In the genomic region with DNA sequence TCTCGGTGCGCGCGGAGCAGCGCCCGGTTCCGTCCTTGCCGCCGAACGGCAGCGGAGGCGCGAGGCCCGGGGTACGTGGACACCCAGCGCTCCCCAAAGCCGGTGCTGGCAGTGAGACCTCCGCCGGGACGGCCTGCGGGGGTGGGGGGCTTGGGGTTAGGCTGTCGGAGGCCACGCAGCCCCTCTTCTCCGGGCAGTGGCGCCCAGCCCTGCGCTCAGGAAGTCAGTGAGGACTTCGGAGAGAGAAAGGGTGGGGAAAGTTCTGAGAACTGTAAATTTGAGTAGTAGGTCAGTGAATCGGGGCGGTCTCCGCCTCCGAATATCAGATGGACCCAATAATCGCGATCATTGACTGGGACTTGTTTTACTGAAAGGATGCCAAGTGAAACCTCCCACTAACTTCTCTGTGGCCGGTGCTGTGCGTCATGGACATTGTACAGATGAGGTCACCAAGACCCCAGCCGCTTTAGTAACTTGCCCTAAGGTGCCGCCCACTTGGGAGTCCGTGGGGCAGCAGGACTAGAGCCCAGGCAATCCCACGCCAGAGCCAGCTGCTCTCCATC, we compare ENCODE assay signal across 1 cellular context.
TF ChIP-seq lines count a peak whose summit lies in the region.

No MANE protein-coding gene starts in this region.

TF ChIP-seq in HepG2, 621 proteins besides CTCF, POLR2A, EP300 and RAD21 (continued from another document and continues in another):
- TF ChIP-seq IRX3 (CRISPR knock-in tag; IDR thresholded peaks at IDR 0.05; ENCODE audit: borderline replicate concordance, low read depth) (0 out of 2 replicates have a peak, but pooled peaks have one; percentile 27), TBL1XR1 (IDR thresholded peaks at IDR 0.05; ENCODE audit: borderline replicate concordance, low read length, partially characterized antibody) (no peak), JUNB (CRISPR knock-in tag; IDR thresholded peaks at IDR 0.05; ENCODE audit: borderline replicate concordance) (no peak), KMT2A (CRISPR knock-in tag; IDR thresholded peaks at IDR 0.05) (peak; percentile 54), AGO1 (IDR thresholded peaks at IDR 0.05; ENCODE audit: low read depth, low read length, poor library complexity, severe bottlenecking) (no peak), KLF11 (CRISPR knock-in tag; IDR thresholded peaks at IDR 0.05) (no peak), ZNF772 (CRISPR knock-in tag; IDR thresholded peaks at IDR 0.05) (0 out of 2 replicates have a peak, but pooled peaks have one; percentile 62), ZKSCAN5 (CRISPR knock-in tag; IDR thresholded peaks at IDR 0.05) (no peak), TCF7L2 (IDR thresholded peaks at IDR 0.05; ENCODE audit: low read depth, low read length) (no peak), SNRNP70 (IDR thresholded peaks at IDR 0.05; ENCODE audit: low read depth, low read length) (no peak), ZKSCAN8 (CRISPR knock-in tag; IDR thresholded peaks at IDR 0.05; ENCODE audit: borderline replicate concordance) (no peak), ZNF782 (CRISPR knock-in tag; IDR thresholded peaks at IDR 0.05; ENCODE audit: borderline replicate concordance) (peak; percentile 45; the same call in 1 of the 2 replicates), SSRP1 (CRISPR knock-in tag; IDR thresholded peaks at IDR 0.05) (no peak), ZNF674 (CRISPR knock-in tag; IDR thresholded peaks at IDR 0.05; ENCODE audit: low read depth) (no peak), NFIC (IDR thresholded peaks at IDR 0.05; ENCODE audit: low read length) (no peak), BORCS8-MEF2B (CRISPR knock-in tag; IDR thresholded peaks at IDR 0.05) (0 out of 2 replicates have a peak, but pooled peaks have one; percentile 37), MIER3 (CRISPR knock-in tag; IDR thresholded peaks at IDR 0.05; ENCODE audit: borderline replicate concordance) (no peak), NFKBIZ (CRISPR knock-in tag; IDR thresholded peaks at IDR 0.05) (no peak), TCF12 (IDR thresholded peaks at IDR 0.05) (no peak), TCF12 (CRISPR knock-in tag; IDR thresholded peaks at IDR 0.05) (no peak), SMAD9 (CRISPR knock-in tag; IDR thresholded peaks at IDR 0.05) (no peak), SNAI1 (CRISPR knock-in tag; IDR thresholded peaks at IDR 0.05; ENCODE audit: borderline replicate concordance) (no peak), IKZF4 (CRISPR knock-in tag; IDR thresholded peaks at IDR 0.05; ENCODE audit: borderline replicate concordance, low read depth, not compliant biosample characterization) (peak; percentile 36), ZNF775 (CRISPR knock-in tag; IDR thresholded peaks at IDR 0.05; ENCODE audit: borderline replicate concordance) (no peak), NR2F1 (CRISPR knock-in tag; IDR thresholded peaks at IDR 0.05) (no peak), DR1 (CRISPR knock-in tag; IDR thresholded peaks at IDR 0.05) (no peak), HHEX (CRISPR knock-in tag; IDR thresholded peaks at IDR 0.05) (no peak), NFYB (CRISPR knock-in tag; IDR thresholded peaks at IDR 0.05) (no peak), ZNF816 (CRISPR knock-in tag; IDR thresholded peaks at IDR 0.05; ENCODE audit: borderline replicate concordance) (no peak), ZNF558 (CRISPR knock-in tag; IDR thresholded peaks at IDR 0.05; ENCODE audit: borderline replicate concordance) (no peak), TGIF2 (CRISPR knock-in tag; IDR thresholded peaks at IDR 0.05) (no peak), SIN3B (IDR thresholded peaks at IDR 0.05; ENCODE audit: low read length) (no peak), HDAC6 (IDR thresholded peaks at IDR 0.05; ENCODE audit: low read depth, low read length) (no peak), WIZ (CRISPR knock-in tag; IDR thresholded peaks at IDR 0.05) (no peak), HNRNPLL (IDR thresholded peaks at IDR 0.05; ENCODE audit: low read depth, low read length, poor library complexity, severe bottlenecking) (peak; percentile 17), ZSCAN12 (CRISPR knock-in tag; IDR thresholded peaks at IDR 0.05) (no peak), ZNF879 (CRISPR knock-in tag; IDR thresholded peaks at IDR 0.05) (no peak), FOXP1 (IDR thresholded peaks at IDR 0.05) (no peak), FOXP1 (CRISPR knock-in tag; IDR thresholded peaks at IDR 0.05) (no peak), SOX5 (CRISPR knock-in tag; IDR thresholded peaks at IDR 0.05; ENCODE audit: borderline replicate concordance) (no peak), PHF20 (CRISPR knock-in tag; IDR thresholded peaks at IDR 0.05) (peak; percentile 39; the same call in 1 of the 2 replicates), ZNF230 (CRISPR knock-in tag; IDR thresholded peaks at IDR 0.05) (peak; percentile 54; the same call in 1 of the 2 replicates), MEIS2 (CRISPR knock-in tag; IDR thresholded peaks at IDR 0.05) (no peak), ARNTL (CRISPR knock-in tag; IDR thresholded peaks at IDR 0.05) (no peak), THYN1 (CRISPR knock-in tag; IDR thresholded peaks at IDR 0.05; ENCODE audit: borderline replicate concordance, low read depth) (no peak), ZNF598 (CRISPR knock-in tag; IDR thresholded peaks at IDR 0.05; ENCODE audit: borderline replicate concordance) (peak; percentile 28; the same call in 1 of the 2 replicates), ZFYVE20 (CRISPR knock-in tag; IDR thresholded peaks at IDR 0.05; ENCODE audit: borderline replicate concordance, low read depth) (no peak), XRCC5 (optimal IDR thresholded peaks at IDR 0.05; ENCODE audit: low read length) (no peak), HNRNPK (IDR thresholded peaks at IDR 0.05; ENCODE audit: low read depth, low read length, poor library complexity, severe bottlenecking) (no peak), KDM6A (CRISPR knock-in tag; IDR thresholded peaks at IDR 0.05; ENCODE audit: low read depth) (no peak), SALL2 (CRISPR knock-in tag; IDR thresholded peaks at IDR 0.05) (no peak), MATR3 (CRISPR knock-in tag; IDR thresholded peaks at IDR 0.05) (no peak)
- TF ChIP-seq, protein P1, sequence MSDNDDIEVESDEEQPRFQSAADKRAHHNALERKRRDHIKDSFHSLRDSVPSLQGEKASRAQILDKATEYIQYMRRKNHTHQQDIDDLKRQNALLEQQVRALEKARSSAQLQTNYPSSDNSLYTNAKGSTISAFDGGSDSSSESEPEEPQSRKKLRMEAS (IDR thresholded peaks at IDR 0.05): no peak
- TF ChIP-seq, protein P2, sequence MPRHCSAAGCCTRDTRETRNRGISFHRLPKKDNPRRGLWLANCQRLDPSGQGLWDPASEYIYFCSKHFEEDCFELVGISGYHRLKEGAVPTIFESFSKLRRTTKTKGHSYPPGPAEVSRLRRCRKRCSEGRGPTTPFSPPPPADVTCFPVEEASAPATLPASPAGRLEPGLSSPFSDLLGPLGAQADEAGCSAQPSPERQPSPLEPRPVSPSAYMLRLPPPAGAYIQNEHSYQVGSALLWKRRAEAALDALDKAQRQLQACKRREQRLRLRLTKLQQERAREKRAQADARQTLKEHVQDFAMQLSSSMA (CRISPR knock-in tag; IDR thresholded peaks at IDR 0.05): no peak
- TF ChIP-seq, protein P3, sequence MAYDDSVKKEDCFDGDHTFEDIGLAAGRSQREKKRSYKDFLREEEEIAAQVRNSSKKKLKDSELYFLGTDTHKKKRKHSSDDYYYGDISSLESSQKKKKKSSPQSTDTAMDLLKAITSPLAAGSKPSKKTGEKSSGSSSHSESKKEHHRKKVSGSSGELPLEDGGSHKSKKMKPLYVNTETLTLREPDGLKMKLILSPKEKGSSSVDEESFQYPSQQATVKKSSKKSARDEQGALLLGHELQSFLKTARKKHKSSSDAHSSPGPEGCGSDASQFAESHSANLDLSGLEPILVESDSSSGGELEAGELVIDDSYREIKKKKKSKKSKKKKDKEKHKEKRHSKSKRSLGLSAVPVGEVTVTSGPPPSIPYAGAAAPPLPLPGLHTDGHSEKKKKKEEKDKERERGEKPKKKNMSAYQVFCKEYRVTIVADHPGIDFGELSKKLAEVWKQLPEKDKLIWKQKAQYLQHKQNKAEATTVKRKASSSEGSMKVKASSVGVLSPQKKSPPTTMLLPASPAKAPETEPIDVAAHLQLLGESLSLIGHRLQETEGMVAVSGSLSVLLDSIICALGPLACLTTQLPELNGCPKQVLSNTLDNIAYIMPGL (CRISPR knock-in tag; IDR thresholded peaks at IDR 0.05; ENCODE audit: borderline replicate concordance in 1 of 2, low read depth in 1 of 2): peak in 1 of 2 experiments; percentile 8; a peak in 1 of 4 replicates
- TF ChIP-seq, protein P4, sequence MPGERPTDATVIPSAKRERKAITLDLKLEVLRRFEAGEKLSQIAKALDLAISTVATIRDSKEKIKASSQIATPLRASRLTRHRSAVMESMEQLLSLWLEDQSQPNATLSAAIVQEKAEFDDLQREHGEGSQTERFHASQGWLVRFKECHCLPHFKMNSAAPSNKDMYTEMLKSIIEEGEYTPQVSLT (CRISPR knock-in tag; IDR thresholded peaks at IDR 0.05; ENCODE audit: borderline replicate concordance, low read depth): no peak
- TF ChIP-seq, protein P5, sequence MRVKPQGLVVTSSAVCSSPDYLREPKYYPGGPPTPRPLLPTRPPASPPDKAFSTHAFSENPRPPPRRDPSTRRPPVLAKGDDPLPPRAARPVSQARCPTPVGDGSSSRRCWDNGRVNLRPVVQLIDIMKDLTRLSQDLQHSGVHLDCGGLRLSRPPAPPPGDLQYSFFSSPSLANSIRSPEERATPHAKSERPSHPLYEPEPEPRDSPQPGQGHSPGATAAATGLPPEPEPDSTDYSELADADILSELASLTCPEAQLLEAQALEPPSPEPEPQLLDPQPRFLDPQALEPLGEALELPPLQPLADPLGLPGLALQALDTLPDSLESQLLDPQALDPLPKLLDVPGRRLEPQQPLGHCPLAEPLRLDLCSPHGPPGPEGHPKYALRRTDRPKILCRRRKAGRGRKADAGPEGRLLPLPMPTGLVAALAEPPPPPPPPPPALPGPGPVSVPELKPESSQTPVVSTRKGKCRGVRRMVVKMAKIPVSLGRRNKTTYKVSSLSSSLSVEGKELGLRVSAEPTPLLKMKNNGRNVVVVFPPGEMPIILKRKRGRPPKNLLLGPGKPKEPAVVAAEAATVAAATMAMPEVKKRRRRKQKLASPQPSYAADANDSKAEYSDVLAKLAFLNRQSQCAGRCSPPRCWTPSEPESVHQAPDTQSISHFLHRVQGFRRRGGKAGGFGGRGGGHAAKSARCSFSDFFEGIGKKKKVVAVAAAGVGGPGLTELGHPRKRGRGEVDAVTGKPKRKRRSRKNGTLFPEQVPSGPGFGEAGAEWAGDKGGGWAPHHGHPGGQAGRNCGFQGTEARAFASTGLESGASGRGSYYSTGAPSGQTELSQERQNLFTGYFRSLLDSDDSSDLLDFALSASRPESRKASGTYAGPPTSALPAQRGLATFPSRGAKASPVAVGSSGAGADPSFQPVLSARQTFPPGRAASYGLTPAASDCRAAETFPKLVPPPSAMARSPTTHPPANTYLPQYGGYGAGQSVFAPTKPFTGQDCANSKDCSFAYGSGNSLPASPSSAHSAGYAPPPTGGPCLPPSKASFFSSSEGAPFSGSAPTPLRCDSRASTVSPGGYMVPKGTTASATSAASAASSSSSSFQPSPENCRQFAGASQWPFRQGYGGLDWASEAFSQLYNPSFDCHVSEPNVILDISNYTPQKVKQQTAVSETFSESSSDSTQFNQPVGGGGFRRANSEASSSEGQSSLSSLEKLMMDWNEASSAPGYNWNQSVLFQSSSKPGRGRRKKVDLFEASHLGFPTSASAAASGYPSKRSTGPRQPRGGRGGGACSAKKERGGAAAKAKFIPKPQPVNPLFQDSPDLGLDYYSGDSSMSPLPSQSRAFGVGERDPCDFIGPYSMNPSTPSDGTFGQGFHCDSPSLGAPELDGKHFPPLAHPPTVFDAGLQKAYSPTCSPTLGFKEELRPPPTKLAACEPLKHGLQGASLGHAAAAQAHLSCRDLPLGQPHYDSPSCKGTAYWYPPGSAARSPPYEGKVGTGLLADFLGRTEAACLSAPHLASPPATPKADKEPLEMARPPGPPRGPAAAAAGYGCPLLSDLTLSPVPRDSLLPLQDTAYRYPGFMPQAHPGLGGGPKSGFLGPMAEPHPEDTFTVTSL (CRISPR knock-in tag; IDR thresholded peaks at IDR 0.05; ENCODE audit: borderline replicate concordance): no peak
- TF ChIP-seq, protein P6, sequence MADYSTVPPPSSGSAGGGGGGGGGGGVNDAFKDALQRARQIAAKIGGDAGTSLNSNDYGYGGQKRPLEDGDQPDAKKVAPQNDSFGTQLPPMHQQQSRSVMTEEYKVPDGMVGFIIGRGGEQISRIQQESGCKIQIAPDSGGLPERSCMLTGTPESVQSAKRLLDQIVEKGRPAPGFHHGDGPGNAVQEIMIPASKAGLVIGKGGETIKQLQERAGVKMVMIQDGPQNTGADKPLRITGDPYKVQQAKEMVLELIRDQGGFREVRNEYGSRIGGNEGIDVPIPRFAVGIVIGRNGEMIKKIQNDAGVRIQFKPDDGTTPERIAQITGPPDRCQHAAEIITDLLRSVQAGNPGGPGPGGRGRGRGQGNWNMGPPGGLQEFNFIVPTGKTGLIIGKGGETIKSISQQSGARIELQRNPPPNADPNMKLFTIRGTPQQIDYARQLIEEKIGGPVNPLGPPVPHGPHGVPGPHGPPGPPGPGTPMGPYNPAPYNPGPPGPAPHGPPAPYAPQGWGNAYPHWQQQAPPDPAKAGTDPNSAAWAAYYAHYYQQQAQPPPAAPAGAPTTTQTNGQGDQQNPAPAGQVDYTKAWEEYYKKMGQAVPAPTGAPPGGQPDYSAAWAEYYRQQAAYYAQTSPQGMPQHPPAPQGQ (CRISPR knock-in tag; IDR thresholded peaks at IDR 0.05; ENCODE audit: borderline replicate concordance): no peak
- TF ChIP-seq, protein P7, sequence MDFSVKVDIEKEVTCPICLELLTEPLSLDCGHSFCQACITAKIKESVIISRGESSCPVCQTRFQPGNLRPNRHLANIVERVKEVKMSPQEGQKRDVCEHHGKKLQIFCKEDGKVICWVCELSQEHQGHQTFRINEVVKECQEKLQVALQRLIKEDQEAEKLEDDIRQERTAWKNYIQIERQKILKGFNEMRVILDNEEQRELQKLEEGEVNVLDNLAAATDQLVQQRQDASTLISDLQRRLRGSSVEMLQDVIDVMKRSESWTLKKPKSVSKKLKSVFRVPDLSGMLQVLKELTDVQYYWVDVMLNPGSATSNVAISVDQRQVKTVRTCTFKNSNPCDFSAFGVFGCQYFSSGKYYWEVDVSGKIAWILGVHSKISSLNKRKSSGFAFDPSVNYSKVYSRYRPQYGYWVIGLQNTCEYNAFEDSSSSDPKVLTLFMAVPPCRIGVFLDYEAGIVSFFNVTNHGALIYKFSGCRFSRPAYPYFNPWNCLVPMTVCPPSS (IDR thresholded peaks at IDR 0.05): no peak
- TF ChIP-seq, protein P8, sequence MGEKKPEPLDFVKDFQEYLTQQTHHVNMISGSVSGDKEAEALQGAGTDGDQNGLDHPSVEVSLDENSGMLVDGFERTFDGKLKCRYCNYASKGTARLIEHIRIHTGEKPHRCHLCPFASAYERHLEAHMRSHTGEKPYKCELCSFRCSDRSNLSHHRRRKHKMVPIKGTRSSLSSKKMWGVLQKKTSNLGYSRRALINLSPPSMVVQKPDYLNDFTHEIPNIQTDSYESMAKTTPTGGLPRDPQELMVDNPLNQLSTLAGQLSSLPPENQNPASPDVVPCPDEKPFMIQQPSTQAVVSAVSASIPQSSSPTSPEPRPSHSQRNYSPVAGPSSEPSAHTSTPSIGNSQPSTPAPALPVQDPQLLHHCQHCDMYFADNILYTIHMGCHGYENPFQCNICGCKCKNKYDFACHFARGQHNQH (CRISPR knock-in tag; IDR thresholded peaks at IDR 0.05): no peak
- TF ChIP-seq, protein P9, sequence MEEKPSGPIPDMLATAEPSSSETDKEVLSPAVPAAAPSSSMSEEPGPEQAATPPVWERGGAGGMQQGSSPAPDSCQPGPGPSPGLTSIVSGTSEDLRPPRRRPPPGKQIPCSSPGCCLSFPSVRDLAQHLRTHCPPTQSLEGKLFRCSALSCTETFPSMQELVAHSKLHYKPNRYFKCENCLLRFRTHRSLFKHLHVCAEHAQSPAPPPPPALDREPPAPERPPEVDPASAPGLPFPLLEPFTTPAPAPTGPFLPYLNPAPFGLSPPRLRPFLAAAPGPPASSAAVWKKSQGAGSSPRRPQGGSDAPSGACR (CRISPR knock-in tag; IDR thresholded peaks at IDR 0.05): no peak
